In the genomic region with DNA sequence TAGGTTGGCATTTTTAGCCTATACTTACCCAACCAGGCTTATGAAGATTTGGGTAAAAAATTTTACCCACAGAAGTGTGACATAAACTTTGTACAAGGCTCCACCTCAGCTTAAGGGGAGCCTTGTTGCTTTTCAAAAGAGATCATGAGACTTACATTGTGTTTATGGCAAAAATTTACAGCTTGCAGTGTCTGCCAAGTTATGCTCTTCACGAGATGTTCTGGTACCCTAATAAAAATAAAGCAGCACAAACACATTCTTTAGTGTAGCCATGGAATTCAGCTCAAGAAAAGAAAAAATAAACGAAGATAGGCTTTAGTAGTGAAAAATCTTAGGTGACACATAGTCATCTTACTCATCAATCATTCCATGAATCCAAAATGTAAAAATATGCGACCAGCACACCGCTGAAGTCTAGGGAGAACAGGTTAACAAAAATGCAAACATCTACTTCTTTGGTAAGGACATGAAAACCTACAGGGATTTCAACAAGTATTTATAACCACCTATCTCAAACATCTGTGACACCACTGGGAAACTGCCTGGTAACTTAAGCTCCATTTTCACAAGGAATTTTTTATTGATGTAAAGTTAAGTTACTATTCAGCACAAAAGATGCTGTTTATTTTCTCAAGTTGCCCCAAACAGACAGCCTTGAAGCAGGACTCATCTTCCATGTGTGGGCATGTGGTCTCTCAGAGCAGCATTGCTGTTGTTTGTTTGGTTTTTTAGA, we compare ENCODE assay signal across 17 cellular contexts. TPM values are rescaled to one million over a fixed set of nuclear protein-coding genes. Genes with fewer than 3 reads are reported as not detected.
DNase-seq lines count a peak whose midpoint lies in the region; ATAC-seq and TF ChIP-seq lines count a peak whose summit lies in the region.
"Had no signal": no experiment of that assay in that cellular context is flagged by ENCODE, and none has a peak within 500 bp of the region (broad histone marks: within the 10 kb centered on the region; RNA-seq: fewer than 3 reads in every experiment).

No MANE protein-coding gene starts in this region.

- H3K36me3 Mint-ChIP-seq in GM23338 (ENCODE audit: low read depth) (no peaks in the 10 kb centered on the region), glutamatergic neuron (ENCODE audit: unreplicated experiment) (no peaks in the 10 kb centered on the region)
- H3K36me3 Mint-ChIP-seq in stimulated activated effector memory CD8-positive, alpha-beta T cell treated with anti-CD3 and anti-CD28 coated beads, Interleukin-12 subunit alpha, Interleukin-12 subunit beta, amount 100 ng/mL, for 72 hours, result no peaks in the 10 kb centered on the region

- no peak overlapping the region for H3K4me2 ChIP-seq in GM23338
- H3K4me2 ChIP-seq in hepatocyte, result peak overlapping the region; percentile 7

- no peaks in the 10 kb centered on the region for H3K9me3 Mint-ChIP-seq in GM23338
- no peaks in the 10 kb centered on the region for H3K9me3 Mint-ChIP-seq in stimulated activated effector memory CD8-positive, alpha-beta T cell treated with anti-CD3 and anti-CD28 coated beads, Interleukin-12 subunit alpha, Interleukin-12 subunit beta, amount 100 ng/mL, for 72 hours
- H3K9me3 Mint-ChIP-seq in glutamatergic neuron (ENCODE audit: unreplicated experiment), result peaks cover 5% of the 10 kb centered on the region
- H3K9me3 Mint-ChIP-seq: nephron progenitor cell, T-cell had no signal

- H3K36me3 ChIP-seq in GM23338 (ENCODE audit: insufficient read depth), result no peaks in the 10 kb centered on the region
- no peaks in the 10 kb centered on the region for H3K36me3 ChIP-seq in hepatocyte (replicated peaks; ENCODE audit: insufficient read depth, low read depth)

- no peak for DNase-seq in GM23338 (ENCODE audit: low spot score)
- no peak for DNase-seq in hepatocyte (ENCODE audit: low spot score)
- DNase-seq in stimulated activated effector memory CD8-positive, alpha-beta T cell treated with anti-CD3 and anti-CD28 coated beads, Interleukin-12 subunit alpha, Interleukin-12 subunit beta, amount 100 ng/mL, for 72 hours (ENCODE audit: low spot score in 2 of 2), result no peak
- DNase-seq in RPMI8226, result no peak
- DNase-seq in NCI-H187 (lab: John Stamatoyannopoulos, UW), result no peak
- DNase-seq in glutamatergic neuron, result no peak
- DNase-seq: activated gamma-delta T cell treated with Interleukin-2 at 50 U/mL for 16 hours, body of pancreas, DMS79, lower lobe of right lung, NCI-H2107, nephron progenitor cell, T-cell, testis had no signal

- no peaks in the 10 kb centered on the region for H3K9me3 ChIP-seq in hepatocyte (ENCODE audit: low read depth)
- H3K9me3 ChIP-seq: body of pancreas, lower lobe of right lung, testis had no signal

- H3K27ac Mint-ChIP-seq in GM23338, result no peak overlapping the region
- H3K27ac Mint-ChIP-seq in stimulated activated effector memory CD8-positive, alpha-beta T cell treated with anti-CD3 and anti-CD28 coated beads, Interleukin-12 subunit alpha, Interleukin-12 subunit beta, amount 100 ng/mL, for 72 hours, result peak overlapping the region; percentile 79
- no peak overlapping the region for H3K27ac Mint-ChIP-seq in glutamatergic neuron (ENCODE audit: unreplicated experiment)

- WGBS in hepatocyte (ENCODE audit: low lambda C conversion rate, missing lambda C conversion rate), result 52% methylated on average over 4 of the region's 4 CpGs

- H3K4me3 Mint-ChIP-seq in GM23338 (no peak overlapping the region), glutamatergic neuron (ENCODE audit: unreplicated experiment) (no peak overlapping the region)
- H3K4me3 Mint-ChIP-seq in stimulated activated effector memory CD8-positive, alpha-beta T cell treated with anti-CD3 and anti-CD28 coated beads, Interleukin-12 subunit alpha, Interleukin-12 subunit beta, amount 100 ng/mL, for 72 hours, result no peak overlapping the region
- H3K4me3 Mint-ChIP-seq: nephron progenitor cell, T-cell had no signal

- TF ChIP-seq CTCF in GM23338 (conservative IDR thresholded peaks at IDR 0.05; ENCODE audit: low read depth in 2 of 2) (no peak), hepatocyte (IDR thresholded peaks at IDR 0.05; ENCODE audit: poor library complexity) (no peak), glutamatergic neuron (IDR thresholded peaks at IDR 0.05; ENCODE audit: partially characterized antibody, unreplicated experiment) (no peak)

- H3K4me1 Mint-ChIP-seq in GM23338 (peaks cover 31% of the 10 kb centered on the region), glutamatergic neuron (ENCODE audit: low read depth, unreplicated experiment) (peaks cover 34% of the 10 kb centered on the region)
- H3K4me1 Mint-ChIP-seq in stimulated activated effector memory CD8-positive, alpha-beta T cell treated with anti-CD3 and anti-CD28 coated beads, Interleukin-12 subunit alpha, Interleukin-12 subunit beta, amount 100 ng/mL, for 72 hours, result peaks cover 18% of the 10 kb centered on the region

- H4K20me1 ChIP-seq in GM23338 (replicated peaks; ENCODE audit: insufficient read depth) (no peaks in the 10 kb centered on the region), hepatocyte (ENCODE audit: insufficient read depth, poor library complexity, severe bottlenecking) (no peaks in the 10 kb centered on the region)

- H3K27ac ChIP-seq in GM23338 (ENCODE audit: low read depth) (no peak overlapping the region), angular gyrus (ENCODE audit: low read depth, low read length) (peak overlapping the region; percentile 64), hepatocyte (peak overlapping the region; percentile 59)
- H3K27ac ChIP-seq: body of pancreas, C4-2B had no signal

- no peaks in the 10 kb centered on the region for H3F3A ChIP-seq in GM23338 (replicated peaks; ENCODE audit: low read depth)

- no peaks in the 10 kb centered on the region for H3K9me2 ChIP-seq in GM23338 (ENCODE audit: insufficient read depth)
- no peaks in the 10 kb centered on the region for H3K9me2 ChIP-seq in hepatocyte (replicated peaks; ENCODE audit: insufficient read depth)

- no peaks in the 10 kb centered on the region for H3K79me2 ChIP-seq in GM23338 (replicated peaks; ENCODE audit: insufficient read depth)
- no peaks in the 10 kb centered on the region for H3K79me2 ChIP-seq in hepatocyte

- H2AFZ ChIP-seq in GM23338 (peak overlapping the region; percentile 80; the same call in 1 of the 2 replicates), hepatocyte (no peak overlapping the region)

- no peak for ATAC-seq in GM23338
- no peak for ATAC-seq in stimulated activated effector memory CD8-positive, alpha-beta T cell treated with anti-CD3 and anti-CD28 coated beads, Interleukin-12 subunit alpha, Interleukin-12 subunit beta, amount 100 ng/mL, for 72 hours
- no peak for ATAC-seq in HG03135 (IDR thresholded peaks at IDR 0.05; ENCODE audit: unreplicated experiment)
- ATAC-seq: body of pancreas, lower lobe of right lung had no signal

- H3K27me3 ChIP-seq in GM23338 (ENCODE audit: insufficient read depth) (no peaks in the 10 kb centered on the region), hepatocyte (no peaks in the 10 kb centered on the region)
- H3K27me3 ChIP-seq: body of pancreas, testis had no signal

- H3K27me3 Mint-ChIP-seq in GM23338 (ENCODE audit: insufficient read depth, low read depth, poor library complexity) (peaks cover 2% of the 10 kb centered on the region), glutamatergic neuron (ENCODE audit: unreplicated experiment) (peaks cover 3% of the 10 kb centered on the region)
- H3K27me3 Mint-ChIP-seq: T-cell had no signal

- no peaks in the 10 kb centered on the region; the same call in none of the 2 replicates for H3K4me1 ChIP-seq in GM23338 (ENCODE audit: insufficient read depth)
- peaks cover 45% of the 10 kb centered on the region for H3K4me1 ChIP-seq in hepatocyte (ENCODE audit: insufficient read depth)

- H3K4me3 ChIP-seq in GM23338 (no peak overlapping the region), hepatocyte (no peak overlapping the region)
- H3K4me3 ChIP-seq: body of pancreas, lower lobe of right lung, testis had no signal

TF ChIP-seq in GM23338, 12 proteins besides CTCF, POLR2A, EP300 and RAD21:
- no peak for TF ChIP-seq NANOG (IDR thresholded peaks at IDR 0.05; ENCODE audit: borderline replicate concordance)
- TF ChIP-seq CREB1 (CRISPR knock-in tag; IDR thresholded peaks at IDR 0.05; ENCODE audit: low read depth), result no peak

RNA-seq across cellular contexts. Expression of a gene that starts 32.9 kb away (rescaled TPM):
- 9.5 and 22.5 TPM in 2 replicates for total RNA-seq in GM23338 (2014; rRNA removed; shearing (Covaris generic))
- 30.8 and 33.8 TPM in 2 replicates for polyA plus RNA-seq in GM23338 (2016; fragmentation: Nextera tagmentation; extraction: Ambion mirVana)
- 10.8 and 19.1 TPM in 2 replicates for total RNA-seq in hepatocyte
- polyA plus RNA-seq in hepatocyte, result 12.5 and 14.1 TPM in 2 replicates
- total RNA-seq in glutamatergic neuron (ENCODE audit: unreplicated experiment), result 22.7 TPM

RNA-seq across cellular contexts. Expression of a gene that starts 33.0 kb away (rescaled TPM):
- total RNA-seq in GM23338 (2014; rRNA removed; shearing (Covaris generic)), result 22.0 and 28.5 TPM in 2 replicates
- polyA plus RNA-seq in GM23338 (2016; fragmentation: Nextera tagmentation; extraction: Ambion mirVana) (12.3 and 13.5 TPM in 2 replicates), hepatocyte (5.3 and 5.8 TPM in 2 replicates)
- total RNA-seq in hepatocyte (9.7 and 11.8 TPM in 2 replicates), glutamatergic neuron (ENCODE audit: unreplicated experiment) (6.7 TPM)

RNA-seq across cellular contexts. Expression of a gene that starts 51.7 kb away (rescaled TPM):
- 0.19 and 0.52 TPM in 2 replicates for total RNA-seq in GM23338 (2014; rRNA removed; shearing (Covaris generic))
- polyA plus RNA-seq in GM23338 (2016; fragmentation: Nextera tagmentation; extraction: Ambion mirVana) (0.52 and 0.56 TPM in 2 replicates), hepatocyte (1.7 and 1.9 TPM in 2 replicates)
- total RNA-seq in hepatocyte (6.1 and 13.1 TPM in 2 replicates), glutamatergic neuron (ENCODE audit: unreplicated experiment) (3.4 TPM)
